ENCODE assay signal across 1 cellular context in the genomic region with DNA sequence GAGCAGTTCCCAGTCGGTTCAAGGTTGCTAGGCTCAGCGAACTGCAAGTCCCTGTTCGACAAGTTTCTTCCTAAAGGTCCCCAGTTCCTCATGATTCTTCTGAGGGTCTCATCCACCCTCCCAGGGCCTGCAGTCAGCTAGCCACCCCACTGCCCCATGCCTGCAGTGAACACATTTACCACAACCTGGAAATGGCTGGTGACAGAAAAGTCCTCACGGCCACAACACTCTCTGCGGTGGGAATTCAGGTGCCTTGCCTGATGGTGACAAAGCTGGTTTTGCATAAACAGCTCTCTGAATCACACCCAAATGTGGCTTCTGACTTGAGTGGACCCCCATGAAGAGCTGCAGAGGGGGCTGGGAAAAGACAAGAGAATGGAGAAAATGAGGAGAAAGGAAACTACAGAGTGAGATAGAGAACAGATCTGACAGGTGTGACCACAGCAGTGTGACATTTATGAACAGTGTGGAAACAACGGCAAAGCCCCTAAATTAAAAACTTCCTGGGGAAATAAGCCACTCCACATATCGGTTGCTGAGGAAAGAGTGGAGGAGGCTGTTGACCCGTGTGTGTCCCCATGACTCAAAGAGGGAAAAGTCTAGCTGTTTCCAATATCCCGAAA.
TF ChIP-seq lines count a peak whose summit lies in the region.

No MANE protein-coding gene starts in this region.

TF ChIP-seq in GM12878, 131 proteins besides CTCF, POLR2A, EP300 and RAD21 (continued from another document):
- TF ChIP-seq MLLT1 (IDR thresholded peaks at IDR 0.05) (peak; percentile 75), RAD51 (IDR thresholded peaks at IDR 0.05) (peak; percentile 15; the same call in 1 of the 2 replicates), SREBF2 (IDR thresholded peaks at IDR 0.05; ENCODE audit: low read length) (no peak), YY1 (IDR thresholded peaks at IDR 0.05; ENCODE audit: low read depth, low read length) (peak; percentile 65), NFIC (IDR thresholded peaks at IDR 0.05; ENCODE audit: low read depth, low read length) (no peak), SPI1 (IDR thresholded peaks at IDR 0.05; ENCODE audit: borderline replicate concordance, insufficient read depth, low read depth, low read length) (peak; percentile 34; the same call in 1 of the 2 replicates), IKZF2 (IDR thresholded peaks at IDR 0.05) (peak; percentile 84 to 87), JUNB (IDR thresholded peaks at IDR 0.05) (peak; percentile 55), SMAD1 (IDR thresholded peaks at IDR 0.05; ENCODE audit: low read depth, partially characterized antibody) (no peak), ZBED1 (IDR thresholded peaks at IDR 0.05; ENCODE audit: borderline replicate concordance) (peak; percentile 67; the same call in 1 of the 2 replicates), MXI1 (IDR thresholded peaks at IDR 0.05; ENCODE audit: low read depth, low read length) (0 out of 2 replicates have a peak, but pooled peaks have one; percentile 43), ZZZ3 (IDR thresholded peaks at IDR 0.05; ENCODE audit: control insufficient read depth, insufficient read length, low read depth) (no peak), BCL11A (IDR thresholded peaks at IDR 0.05; ENCODE audit: low read depth, low read length) (0 out of 2 replicates have a peak, but pooled peaks have one; percentile 19), SRF (IDR thresholded peaks at IDR 0.05; ENCODE audit: low read depth in 2 of 2, low read length in 2 of 2) (no peak), SUPT20H (IDR thresholded peaks at IDR 0.05; ENCODE audit: borderline replicate concordance, control insufficient read depth, low read depth, low read length) (no peak), SP1 (IDR thresholded peaks at IDR 0.05; ENCODE audit: low read depth, low read length) (no peak), NBN (IDR thresholded peaks at IDR 0.05) (peak; percentile 59; the same call in 1 of the 2 replicates), RELA (IDR thresholded peaks at IDR 0.05; ENCODE audit: borderline replicate concordance, partially characterized antibody) (no peak), CEBPZ (IDR thresholded peaks at IDR 0.05; ENCODE audit: low read depth, low read length) (no peak), ETV6 (conservative IDR thresholded peaks at IDR 0.05 in 1 of 2, IDR thresholded peaks at IDR 0.05 in 1 of 2; ENCODE audit: borderline replicate concordance in 1 of 2, low read depth in 1 of 2) (peak in 1 of 2 experiments; percentile 59; a peak in 2 of 4 replicates)
- TF ChIP-seq, protein P1, sequence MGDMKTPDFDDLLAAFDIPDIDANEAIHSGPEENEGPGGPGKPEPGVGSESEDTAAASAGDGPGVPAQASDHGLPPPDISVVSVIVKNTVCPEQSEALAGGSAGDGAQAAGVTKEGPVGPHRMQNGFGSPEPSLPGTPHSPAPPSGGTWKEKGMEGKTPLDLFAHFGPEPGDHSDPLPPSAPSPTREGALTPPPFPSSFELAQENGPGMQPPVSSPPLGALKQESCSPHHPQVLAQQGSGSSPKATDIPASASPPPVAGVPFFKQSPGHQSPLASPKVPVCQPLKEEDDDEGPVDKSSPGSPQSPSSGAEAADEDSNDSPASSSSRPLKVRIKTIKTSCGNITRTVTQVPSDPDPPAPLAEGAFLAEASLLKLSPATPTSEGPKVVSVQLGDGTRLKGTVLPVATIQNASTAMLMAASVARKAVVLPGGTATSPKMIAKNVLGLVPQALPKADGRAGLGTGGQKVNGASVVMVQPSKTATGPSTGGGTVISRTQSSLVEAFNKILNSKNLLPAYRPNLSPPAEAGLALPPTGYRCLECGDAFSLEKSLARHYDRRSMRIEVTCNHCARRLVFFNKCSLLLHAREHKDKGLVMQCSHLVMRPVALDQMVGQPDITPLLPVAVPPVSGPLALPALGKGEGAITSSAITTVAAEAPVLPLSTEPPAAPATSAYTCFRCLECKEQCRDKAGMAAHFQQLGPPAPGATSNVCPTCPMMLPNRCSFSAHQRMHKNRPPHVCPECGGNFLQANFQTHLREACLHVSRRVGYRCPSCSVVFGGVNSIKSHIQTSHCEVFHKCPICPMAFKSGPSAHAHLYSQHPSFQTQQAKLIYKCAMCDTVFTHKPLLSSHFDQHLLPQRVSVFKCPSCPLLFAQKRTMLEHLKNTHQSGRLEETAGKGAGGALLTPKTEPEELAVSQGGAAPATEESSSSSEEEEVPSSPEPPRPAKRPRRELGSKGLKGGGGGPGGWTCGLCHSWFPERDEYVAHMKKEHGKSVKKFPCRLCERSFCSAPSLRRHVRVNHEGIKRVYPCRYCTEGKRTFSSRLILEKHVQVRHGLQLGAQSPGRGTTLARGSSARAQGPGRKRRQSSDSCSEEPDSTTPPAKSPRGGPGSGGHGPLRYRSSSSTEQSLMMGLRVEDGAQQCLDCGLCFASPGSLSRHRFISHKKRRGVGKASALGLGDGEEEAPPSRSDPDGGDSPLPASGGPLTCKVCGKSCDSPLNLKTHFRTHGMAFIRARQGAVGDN (IDR thresholded peaks at IDR 0.05): peak; percentile 85
